Comparison of ENCODE assay signal across 25 cellular contexts in genomic region chr11:46407635-46408034, GRCh38. TPM values are rescaled to one million over a fixed set of nuclear protein-coding genes. Genes with fewer than 3 reads are reported as not detected.
"Had no signal": no experiment of that assay in that cellular context is flagged by ENCODE, and none has a peak within 500 bp of the region (broad histone marks: within the 10 kb centered on the region; RNA-seq: fewer than 3 reads in every experiment).

No MANE protein-coding gene starts in this region.

- H3K9me3 ChIP-seq: MG63 had no signal

- H3K27me3 ChIP-seq: MG63 had no signal

- ATAC-seq: activated T-cell treated with anti-CD3 and anti-CD28 coated beads, Interleukin-2, amount 50 U/mL, for 72 hours had no signal

- H3K9me3 Mint-ChIP-seq: activated B cell treated with CpG ODN at 0.5 μM for 24 hours; activated CD4-positive, alpha-beta memory T cell treated with anti-CD3 and anti-CD28 coated beads for 36 hours; activated CD4-positive, alpha-beta T cell treated with anti-CD3 and anti-CD28 coated beads, Interleukin-2, amount 10 ng/mL, durations not matched to agents 24 days and 14 days; activated T-cell treated with anti-CD3 and anti-CD28 coated beads, Interleukin-2, amount 50 U/mL, for 72 hours; activated T-helper 2 cell treated with anti-CD3 and anti-CD28 coated beads, Interferon-gamma antibody, Interleukin-2, Interleukin-4, amounts not matched to agents 10 μg/mL and 5 μg/mL and 100 μg/mL, durations not matched to agents 14 hours and 24 hours and 36 hours; central memory CD8-positive, alpha-beta T cell; T-helper 1 cell treated with Interleukin-12 subunit alpha and Interleukin-12 subunit beta and Interleukin-4 antibody, amounts not matched to agents 30 μg/mL and 1 μg/mL, for 36 hours had no signal

- H3K4me1 Mint-ChIP-seq: activated B cell treated with CpG ODN at 0.5 μM for 24 hours; activated CD4-positive, alpha-beta T cell treated with anti-CD3 and anti-CD28 coated beads, Interleukin-2, amount 10 ng/mL, durations not matched to agents 24 days and 14 days had no signal

- H3K27ac Mint-ChIP-seq: activated B cell treated with CpG ODN at 0.5 μM for 24 hours; activated CD4-positive, alpha-beta memory T cell treated with anti-CD3 and anti-CD28 coated beads for 36 hours; activated CD4-positive, alpha-beta T cell treated with anti-CD3 and anti-CD28 coated beads, Interleukin-2, amount 10 ng/mL, durations not matched to agents 24 days and 14 days; activated T-cell treated with anti-CD3 and anti-CD28 coated beads, Interleukin-2, amount 50 U/mL, for 72 hours; activated T-helper 2 cell treated with anti-CD3 and anti-CD28 coated beads, Interferon-gamma antibody, Interleukin-2, Interleukin-4, amounts not matched to agents 10 μg/mL and 5 μg/mL and 100 μg/mL, durations not matched to agents 14 hours and 24 hours and 36 hours; T-helper 1 cell treated with Interleukin-12 subunit alpha and Interleukin-12 subunit beta and Interleukin-4 antibody, amounts not matched to agents 30 μg/mL and 1 μg/mL, for 36 hours had no signal

- DNase-seq: activated B cell treated with CpG ODN at 0.5 μM for 24 hours; activated CD4-positive, alpha-beta memory T cell treated with anti-CD3 and anti-CD28 coated beads for 36 hours; activated CD4-positive, alpha-beta T cell treated with anti-CD3 and anti-CD28 coated beads for 1 hour; activated CD4-positive, alpha-beta T cell treated with anti-CD3 and anti-CD28 coated beads, Interleukin-2, amount 10 ng/mL, durations not matched to agents 24 days and 14 days; activated CD8-positive, alpha-beta memory T cell treated with anti-CD3 and anti-CD28 coated beads for 24 hours; activated gamma-delta T cell treated with Interleukin-2 at 50 U/mL for 16 hours; activated naive CD4-positive, alpha-beta T cell treated with anti-CD3 and anti-CD28 coated beads, Interleukin-2, amount 50 U/mL, for 16 hours; activated T-cell treated with anti-CD3 and anti-CD28 coated beads for 4 hours; activated T-cell treated with anti-CD3 and anti-CD28 coated beads, Interleukin-2, amount 50 U/mL, for 72 hours; aorta; MG63; MV-4-11; NCI-H1092 treated with DMSO at 0.1 percent for 48 hours; NCI-H1417 treated with DMSO at 0.1 percent for 48 hours; NCI-H1694; NCI-H2029; NCI-H446; NCI-H524; PC-9; SHP77 treated with DMSO at 0.1 percent for 48 hours; T1000 had no signal

- H3K4me3 Mint-ChIP-seq: activated B cell treated with CpG ODN at 0.5 μM for 24 hours; activated CD4-positive, alpha-beta memory T cell treated with anti-CD3 and anti-CD28 coated beads for 36 hours; activated CD4-positive, alpha-beta T cell treated with anti-CD3 and anti-CD28 coated beads, Interleukin-2, amount 10 ng/mL, durations not matched to agents 24 days and 14 days; activated T-cell treated with anti-CD3 and anti-CD28 coated beads, Interleukin-2, amount 50 U/mL, for 72 hours; central memory CD8-positive, alpha-beta T cell; T-helper 1 cell treated with Interleukin-12 subunit alpha and Interleukin-12 subunit beta and Interleukin-4 antibody, amounts not matched to agents 30 μg/mL and 1 μg/mL, for 36 hours had no signal

- H3K4me3 ChIP-seq: MG63, PC-9 had no signal

- H3K27me3 Mint-ChIP-seq: activated B cell treated with CpG ODN at 0.5 μM for 24 hours; activated CD4-positive, alpha-beta memory T cell treated with anti-CD3 and anti-CD28 coated beads for 36 hours; activated CD4-positive, alpha-beta T cell treated with anti-CD3 and anti-CD28 coated beads, Interleukin-2, amount 10 ng/mL, durations not matched to agents 24 days and 14 days; central memory CD8-positive, alpha-beta T cell had no signal

- H3K27ac ChIP-seq: KMS-11, PC-9 had no signal

RNA-seq across cellular contexts. Expression of gene CHRM4, which starts 16.1 kb away (rescaled TPM):
- total RNA-seq: activated CD4-positive, alpha-beta memory T cell treated with anti-CD3 and anti-CD28 coated beads for 36 hours had no signal
